In genomic region chr12:44885902-44886301, GRCh38 we compare ENCODE assay signal across 1 cellular context.
TF ChIP-seq lines count a peak whose summit lies in the region.

No MANE protein-coding gene starts in this region.

TF ChIP-seq in HEK293, 187 proteins besides CTCF, POLR2A, EP300 and RAD21 (continued from another document):
- TF ChIP-seq ZBTB49 (tag by site-specific recombination; IDR thresholded peaks at IDR 0.05; ENCODE audit: low read depth) (no peak), ZNF362 (tag by site-specific recombination; IDR thresholded peaks at IDR 0.05) (no peak)
